Comparison of ENCODE assay signal across 13 cellular contexts in the genomic region with DNA sequence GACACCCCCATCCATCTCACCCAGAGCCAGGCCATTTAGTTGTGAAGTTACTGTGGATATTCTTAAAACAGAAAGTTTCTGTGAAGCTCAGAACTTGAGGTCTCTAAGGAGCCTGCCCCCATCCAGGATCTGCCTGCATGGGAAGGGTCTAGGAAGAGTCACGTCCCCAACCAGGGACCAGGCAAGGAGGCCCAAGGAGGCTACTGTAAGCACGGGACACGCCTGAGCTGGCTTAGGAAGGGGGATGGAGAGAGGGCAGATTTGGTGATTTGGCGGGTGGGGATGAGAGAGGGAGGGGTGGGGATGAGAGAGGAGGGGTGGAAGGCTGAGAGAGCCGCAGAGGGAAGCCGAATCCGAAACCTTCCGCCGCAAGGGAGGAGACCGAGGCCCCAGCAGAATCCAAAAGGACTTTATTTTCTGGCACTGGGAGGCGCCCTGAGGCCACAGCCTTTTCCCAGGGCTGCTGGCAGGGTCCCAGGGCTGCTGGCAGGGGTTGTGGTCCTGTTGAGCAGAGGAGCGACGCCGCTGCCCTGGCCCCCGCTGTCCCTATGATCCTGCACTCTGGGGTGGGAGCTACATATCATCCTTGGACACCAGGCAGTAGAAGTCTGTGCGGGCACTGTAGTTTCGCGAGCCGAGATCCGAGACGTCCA. TPM values are rescaled to one million over a fixed set of nuclear protein-coding genes. Genes with fewer than 3 reads are reported as not detected.
A peak's percentile ranks its signal among the peaks of the same experiment; 100 is the strongest.
DNase-seq lines count a peak whose midpoint lies in the region; ATAC-seq, FAIRE-seq and TF ChIP-seq lines count a peak whose summit lies in the region.
"Had no signal": no experiment of that assay in that cellular context is flagged by ENCODE, and none has a peak within 500 bp of the region (broad histone marks: within the 10 kb centered on the region; RNA-seq: fewer than 3 reads in every experiment).

No MANE protein-coding gene starts in this region.

- H3K27me3 ChIP-seq in K562 (ENCODE audit: control insufficient read depth in 2 of 2, insufficient read depth in 2 of 2, low read length in 2 of 2) (no peaks in the 10 kb centered on the region), tibial nerve (no peaks in the 10 kb centered on the region)

- TF ChIP-seq RAD21 in K562 (CRISPR knock-in tag; conservative IDR thresholded peaks at IDR 0.05 in 1 of 2, IDR thresholded peaks at IDR 0.05 in 1 of 2), result peak; percentile 23 to 26; a peak in 1 of 4 replicates

- H2AFZ ChIP-seq in K562 (ENCODE audit: low read depth, low read length), result no peak overlapping the region

- ATAC-seq in K562 (peak; percentile 6), left lobe of liver (peak; percentile 37), GM21723 (IDR thresholded peaks at IDR 0.05; ENCODE audit: unreplicated experiment) (no peak)
- no peak for ATAC-seq in activated CD8-positive, alpha-beta memory T cell treated with anti-CD3 and anti-CD28 coated beads, Interleukin-2, amount 10 ng/mL, durations not matched to agents 7 days and 5 days

- POLR2A ChIA-PET in K562 (lab: Yijun Ruan, JAX), result interaction anchor here (1.0 kb wide), 2 partner anchors 10 to 170 kb away, joined by 3 to 5 read pairs; no protein-coding TSS in a partner anchor

- no peaks in the 10 kb centered on the region for H3K9me3 ChIP-seq in K562 (replicated peaks; ENCODE audit: control insufficient read depth, insufficient read depth, low read depth, low read length)
- H3K9me3 ChIP-seq in tibial nerve, result no peaks in the 10 kb centered on the region

- H3K4me3 Mint-ChIP-seq in activated naive CD4-positive, alpha-beta T cell treated with anti-CD3 and anti-CD28 coated beads, Interleukin-2, amount 50 U/mL, for 24 hours, result peak overlapping the region; percentile 26
- no peak overlapping the region for H3K4me3 Mint-ChIP-seq in activated CD8-positive, alpha-beta memory T cell treated with anti-CD3 and anti-CD28 coated beads, Interleukin-2, amount 10 ng/mL, durations not matched to agents 7 days and 5 days

- peaks cover 6 to 60% of the 10 kb centered on the region in 2 experiments; a peak in 3 of 5 replicates for H3K4me1 ChIP-seq in K562 (replicated peaks in 1 of 2; ENCODE audit: control insufficient read depth in 2 of 2, insufficient read depth in 2 of 2, low read length in 2 of 2)
- H3K4me1 ChIP-seq in tibial nerve, result peaks cover 0 to 29% (median 13%) of the 10 kb centered on the region in 4 donors

- H3K9me3 Mint-ChIP-seq in activated naive CD4-positive, alpha-beta T cell treated with anti-CD3 and anti-CD28 coated beads, Interleukin-2, amount 50 U/mL, for 24 hours, result no peaks in the 10 kb centered on the region
- no peaks in the 10 kb centered on the region for H3K9me3 Mint-ChIP-seq in activated CD8-positive, alpha-beta memory T cell treated with anti-CD3 and anti-CD28 coated beads, Interleukin-2, amount 10 ng/mL, durations not matched to agents 7 days and 5 days (ENCODE audit: low read depth)
- H3K9me3 Mint-ChIP-seq: H9 had no signal

- H3K36me3 ChIP-seq in K562 (ENCODE audit: control insufficient read depth, insufficient read depth, low read length) (peaks cover 31% of the 10 kb centered on the region; the same call in 1 of the 3 replicates), tibial nerve (no peaks in the 10 kb centered on the region)

- H3K27ac Mint-ChIP-seq in activated naive CD4-positive, alpha-beta T cell treated with anti-CD3 and anti-CD28 coated beads, Interleukin-2, amount 50 U/mL, for 24 hours, result no peak overlapping the region
- H3K27ac Mint-ChIP-seq in activated CD8-positive, alpha-beta memory T cell treated with anti-CD3 and anti-CD28 coated beads, Interleukin-2, amount 10 ng/mL, durations not matched to agents 7 days and 5 days, result no peak overlapping the region
- H3K27ac Mint-ChIP-seq: H9 had no signal

- TF ChIP-seq POLR2A in K562 (conservative IDR thresholded peaks at IDR 0.05), result no peak
- TF ChIP-seq POLR2A in tibial nerve (IDR thresholded peaks at IDR 0.05), result no peak

- no peak for DNase-seq in activated naive CD4-positive, alpha-beta T cell treated with anti-CD3 and anti-CD28 coated beads, Interleukin-2, amount 50 U/mL, for 16 hours
- DNase-seq in K562 (ENCODE audit: extremely low read depth in 1 of 4, low spot score in 3 of 4) (no peak), left lobe of liver (ENCODE audit: low spot score) (peak; percentile 90), tibial nerve (ENCODE audit: low spot score in 2 of 2) (no peak), GM13977 (ENCODE audit: low spot score) (no peak)
- DNase-seq in activated CD8-positive, alpha-beta memory T cell treated with anti-CD3 and anti-CD28 coated beads, Interleukin-2, amount 10 ng/mL, durations not matched to agents 7 days and 5 days, result no peak
- DNase-seq: activated CD4-positive, alpha-beta T cell treated with anti-CD3 and anti-CD28 coated beads, Interleukin-2, amount 50 U/mL, for 1 hour; H9; NCI-H82 had no signal

- H3K4me3 ChIP-seq in K562, result peak overlapping the region; percentile 52; the same call in 1 of the 2 replicates
- H3K4me3 ChIP-seq in tibial nerve, result peak overlapping the region in 2 of 4 donors; percentile 80 to 81

- H3K9ac ChIP-seq in K562 (ENCODE audit: insufficient read depth in 1 of 2, low read depth in 2 of 2, low read length in 2 of 2), result peak overlapping the region in 1 of 2 experiments; percentile 92; a peak in 2 of 4 replicates

- no peaks in the 10 kb centered on the region for H3K9me1 ChIP-seq in K562 (ENCODE audit: control insufficient read depth, insufficient read depth, low read length)

- no peaks in the 10 kb centered on the region for H4K20me1 ChIP-seq in K562 (replicated peaks; ENCODE audit: control insufficient read depth, insufficient read depth, low read length)

- WGBS in K562 (ENCODE audit: insufficient coverage, low coverage, missing lambda C conversion rate), result 72% methylated on average over 16 of the region's 21 CpGs
- 37 to 59% methylated on average over 15 of the region's 21 CpGs for WGBS in tibial nerve, 2 donors

- TF ChIP-seq CTCF in K562 (IDR thresholded peaks at IDR 0.05 in 2 of 3, conservative IDR thresholded peaks at IDR 0.05 in 1 of 3; ENCODE audit: insufficient read depth in 2 of 3, low read depth in 1 of 3, low read length in 3 of 3) (peak in 2 of 3 experiments; percentile 26 to 33; a peak in 4 of 6 replicates), tibial nerve (IDR thresholded peaks at IDR 0.05) (no peak), GM13977 (IDR thresholded peaks at IDR 0.05; ENCODE audit: extremely low read depth, insufficient read depth, missing control alignments) (no peak)

- intact Hi-C loops in K562 (cut with micrococcal nuclease), result no loop called here

- H3K27ac ChIP-seq in K562 (ENCODE audit: extremely low read depth, low read depth, low read length), result peak overlapping the region; percentile 87; the same call in 1 of the 3 replicates
- peak overlapping the region in 3 of 4 donors; percentile 80 to 91 (median 85) for H3K27ac ChIP-seq in tibial nerve

- no peaks in the 10 kb centered on the region for H3K27me3 Mint-ChIP-seq in activated naive CD4-positive, alpha-beta T cell treated with anti-CD3 and anti-CD28 coated beads, Interleukin-2, amount 50 U/mL, for 24 hours
- H3K27me3 Mint-ChIP-seq in activated CD8-positive, alpha-beta memory T cell treated with anti-CD3 and anti-CD28 coated beads, Interleukin-2, amount 10 ng/mL, durations not matched to agents 7 days and 5 days, result no peaks in the 10 kb centered on the region

- H3K4me2 ChIP-seq in K562 (ENCODE audit: insufficient read depth, low read length), result peak overlapping the region; percentile 63

- in situ Hi-C loops in K562 (cut with MboI), result no loop called here
- in situ Hi-C loops in GM13977 (cut with MboI; ENCODE audit: low pct_unique_long_range_greater_than_20kb, low sequenced_read_pairs, unreplicated experiment), result no loop called here

- no peak for TF ChIP-seq EP300 in K562 (IDR thresholded peaks at IDR 0.05; ENCODE audit: low read length)
- TF ChIP-seq EP300 in tibial nerve (IDR thresholded peaks at IDR 0.05), result no peak

- no peak for FAIRE-seq in K562 (lab: Jason Lieb, UNC)
- FAIRE-seq: GM18507 had no signal

- no peaks in the 10 kb centered on the region for H3K36me3 Mint-ChIP-seq in activated naive CD4-positive, alpha-beta T cell treated with anti-CD3 and anti-CD28 coated beads, Interleukin-2, amount 50 U/mL, for 24 hours
- no peaks in the 10 kb centered on the region for H3K36me3 Mint-ChIP-seq in activated CD8-positive, alpha-beta memory T cell treated with anti-CD3 and anti-CD28 coated beads, Interleukin-2, amount 10 ng/mL, durations not matched to agents 7 days and 5 days

- H3K79me2 ChIP-seq in K562 (ENCODE audit: control insufficient read depth, insufficient read depth, low read length), result peaks cover 11% of the 10 kb centered on the region; the same call in 2 of the 3 replicates

- peaks cover 17% of the 10 kb centered on the region for H3K4me1 Mint-ChIP-seq in activated naive CD4-positive, alpha-beta T cell treated with anti-CD3 and anti-CD28 coated beads, Interleukin-2, amount 50 U/mL, for 24 hours
- peaks cover 13% of the 10 kb centered on the region for H3K4me1 Mint-ChIP-seq in activated CD8-positive, alpha-beta memory T cell treated with anti-CD3 and anti-CD28 coated beads, Interleukin-2, amount 10 ng/mL, durations not matched to agents 7 days and 5 days

- CTCF ChIA-PET in K562 (lab: Yijun Ruan, JAX; ENCODE audit: low intra/inter-chr PET ratio), result interaction anchor here (0.6 kb wide), 1 partner anchor 35 kb away, joined by 3 read pairs; no protein-coding TSS in a partner anchor
- CTCF ChIA-PET in activated CD8-positive, alpha-beta memory T cell treated with anti-CD3 and anti-CD28 coated beads, Interleukin-2, amount 10 ng/mL, durations not matched to agents 7 days and 5 days (lab: Charles Lee), result interaction anchor here (1.5 to 8.4 kb wide), 5 partner anchors 8 to 155 kb away, joined by 5 to 95 read pairs (median 19); partner anchors contain the start of genes PTDSS2 and SIGIRR

- BruUV-seq in K562 (replicated peaks; lab: Mats Ljungman, UMichigan), result no TSS peak

RNA-seq across cellular contexts. Expression of gene SIGIRR, which starts 9.3 kb away (rescaled TPM):
- 8.7 and 27.6 TPM in 2 replicates for total RNA-seq in K562 (2011; cell fraction: chromatin; rRNA removed; ENCODE audit: low replicate concordance)
- 50.7 and 50.9 TPM in 2 replicates for total RNA-seq in K562 (2011; cell fraction: nucleolus; rRNA removed)
- 15.8 and 24.1 TPM in 2 replicates for total RNA-seq in K562 (2011; cell fraction: nucleoplasm; rRNA removed)
- 109 and 114 TPM in 2 replicates for total RNA-seq in K562 (2014; rRNA removed)
- total RNA-seq in K562 (2014; rRNA removed; fragmentation: Illumina TruSeq; extraction: Trizol), result 6.0 and 7.2 TPM in 2 replicates
- 50.6 and 51.6 TPM in 2 replicates for total RNA-seq in K562 (2015; rRNA removed; fragmentation: Illumina TruSeq; extraction: Trizol)
- total RNA-seq in K562 (2021), result 83.1 and 93.8 TPM in 2 replicates
- 22.5 and 25.0 TPM in 2 replicates for polyA plus RNA-seq in K562 (2011; rRNA removed)
- polyA plus RNA-seq in K562 (2011; cell fraction: cytosol; rRNA removed), result 41.4 and 135 TPM in 2 replicates
- 81.1 and 118 TPM in 2 replicates for polyA plus RNA-seq in K562 (2011; cell fraction: nucleus; rRNA removed)
- polyA plus RNA-seq in K562 (2012), result 55.3 and 81.1 TPM in 2 replicates
- 14.8 and 46.2 TPM in 2 replicates for polyA plus RNA-seq in K562 (2014; fragmentation: Illumina TruSeq; extraction: Trizol)
- polyA plus RNA-seq in K562 (2014; fragmentation: Nextera tagmentation; extraction: Ambion mirVana), result 10 to 100 TPM in 1 of 2 experiments, 1 to 10 TPM in 1; 6.3 to 13.3 TPM
- polyA plus RNA-seq in K562 (2014; rRNA removed), result 92.4 and 133 TPM in 2 replicates
- 1.1 and 2.3 TPM in 2 replicates for polyA minus RNA-seq in K562 (2011; rRNA and poly(A)+ RNA removed)
- polyA minus RNA-seq in K562 (2011; cell fraction: cytosol; rRNA and poly(A)+ RNA removed), result 12.4 and 13.7 TPM in 2 replicates
- 11.0 and 11.7 TPM in 2 replicates for polyA minus RNA-seq in K562 (2011; cell fraction: nucleus; rRNA and poly(A)+ RNA removed)
- 96.2 TPM for total RNA-seq in left lobe of liver
- total RNA-seq in tibial nerve, result 10 to 100 TPM; 29.1 to 81.1 (median 69.3) TPM
- 100 to 1,000 TPM in 1 of 2 experiments, 10 to 100 TPM in 1; 96.2 to 198 TPM for total RNA-seq in activated CD8-positive, alpha-beta memory T cell treated with anti-CD3 and anti-CD28 coated beads, Interleukin-2, amount 10 ng/mL, durations not matched to agents 7 days and 5 days

RNA-seq across cellular contexts. Expression of gene PKP3, which starts 11.4 kb away (rescaled TPM):
- 29.8 and 101 TPM in 2 replicates for total RNA-seq in K562 (2011; cell fraction: chromatin; rRNA removed; ENCODE audit: low replicate concordance)
- total RNA-seq in K562 (2011; cell fraction: nucleolus; rRNA removed), result 77.2 and 90.9 TPM in 2 replicates
- 38.5 and 42.2 TPM in 2 replicates for total RNA-seq in K562 (2011; cell fraction: nucleoplasm; rRNA removed)
- total RNA-seq in K562 (2014; rRNA removed), result 99.7 and 122 TPM in 2 replicates
- 11.2 and 14.9 TPM in 2 replicates for total RNA-seq in K562 (2014; rRNA removed; fragmentation: Illumina TruSeq; extraction: Trizol)
- 30.7 and 36.6 TPM in 2 replicates for total RNA-seq in K562 (2015; rRNA removed; fragmentation: Illumina TruSeq; extraction: Trizol)
- total RNA-seq in K562 (2021), result 102 and 110 TPM in 2 replicates
- polyA plus RNA-seq in K562 (2011; rRNA removed), result 45.4 and 47.8 TPM in 2 replicates
- 40.1 and 126 TPM in 2 replicates for polyA plus RNA-seq in K562 (2011; cell fraction: cytosol; rRNA removed)
- polyA plus RNA-seq in K562 (2011; cell fraction: nucleus; rRNA removed), result 77.2 and 108 TPM in 2 replicates
- polyA plus RNA-seq in K562 (2012), result 49.0 and 59.2 TPM in 2 replicates
- 26.9 and 39.7 TPM in 2 replicates for polyA plus RNA-seq in K562 (2014; fragmentation: Illumina TruSeq; extraction: Trizol)
- under 1 TPM; 0.11 to 0.45 TPM for polyA plus RNA-seq in K562 (2014; fragmentation: Nextera tagmentation; extraction: Ambion mirVana)
- polyA plus RNA-seq in K562 (2014; rRNA removed), result 73.9 and 78.9 TPM in 2 replicates
- polyA minus RNA-seq in K562 (2011; rRNA and poly(A)+ RNA removed), result 8.3 and 21.7 TPM in 2 replicates
- polyA minus RNA-seq in K562 (2011; cell fraction: cytosol; rRNA and poly(A)+ RNA removed), result 71.3 and 72.2 TPM in 2 replicates
- 28.1 and 30.5 TPM in 2 replicates for polyA minus RNA-seq in K562 (2011; cell fraction: nucleus; rRNA and poly(A)+ RNA removed)
- total RNA-seq in left lobe of liver, result 1.2 TPM
- 10 to 100 TPM in 3 of 4 donors, 1 to 10 TPM in 1; 4.6 to 16.2 (median 13.5) TPM for total RNA-seq in tibial nerve
- total RNA-seq in activated CD8-positive, alpha-beta memory T cell treated with anti-CD3 and anti-CD28 coated beads, Interleukin-2, amount 10 ng/mL, durations not matched to agents 7 days and 5 days, result under 1 TPM; 0.09 to 0.18 TPM

RNA-seq across cellular contexts. Expression of gene B4GALNT4, which starts 36.1 kb away (rescaled TPM):
- total RNA-seq in K562 (2011; cell fraction: chromatin; rRNA removed; ENCODE audit: low replicate concordance), result 45.4 and 151 TPM in 2 replicates
- 117 and 141 TPM in 2 replicates for total RNA-seq in K562 (2011; cell fraction: nucleolus; rRNA removed)
- 54.9 and 57.5 TPM in 2 replicates for total RNA-seq in K562 (2011; cell fraction: nucleoplasm; rRNA removed)
- 22.7 and 26.2 TPM in 2 replicates for total RNA-seq in K562 (2014; rRNA removed)
- 2.1 and 2.5 TPM in 2 replicates for total RNA-seq in K562 (2014; rRNA removed; fragmentation: Illumina TruSeq; extraction: Trizol)
- total RNA-seq in K562 (2015; rRNA removed; fragmentation: Illumina TruSeq; extraction: Trizol), result 7.6 and 9.7 TPM in 2 replicates
- total RNA-seq in K562 (2021), result 33.6 and 37.1 TPM in 2 replicates
- 14.0 and 22.7 TPM in 2 replicates for polyA plus RNA-seq in K562 (2011; rRNA removed)
- 20.4 and 42.5 TPM in 2 replicates for polyA plus RNA-seq in K562 (2011; cell fraction: cytosol; rRNA removed)
- polyA plus RNA-seq in K562 (2011; cell fraction: nucleus; rRNA removed), result 174 and 271 TPM in 2 replicates
- polyA plus RNA-seq in K562 (2012), result 17.2 and 19.0 TPM in 2 replicates
- polyA plus RNA-seq in K562 (2014; fragmentation: Illumina TruSeq; extraction: Trizol), result 4.5 and 10.9 TPM in 2 replicates
- under 1 TPM in 1 of 2 experiments, not detected in 1; 0.20 TPM for polyA plus RNA-seq in K562 (2014; fragmentation: Nextera tagmentation; extraction: Ambion mirVana)
- 30.0 and 32.0 TPM in 2 replicates for polyA plus RNA-seq in K562 (2014; rRNA removed)
- polyA minus RNA-seq in K562 (2011; rRNA and poly(A)+ RNA removed), result 2.1 and 3.3 TPM in 2 replicates
- polyA minus RNA-seq in K562 (2011; cell fraction: cytosol; rRNA and poly(A)+ RNA removed), result 8.1 and 9.7 TPM in 2 replicates
- 23.6 and 27.2 TPM in 2 replicates for polyA minus RNA-seq in K562 (2011; cell fraction: nucleus; rRNA and poly(A)+ RNA removed)
- 0.28 TPM for total RNA-seq in left lobe of liver
- 10 to 100 TPM in 2 of 4 donors, 1 to 10 TPM in 2; 7.1 to 22.2 (median 14.1) TPM for total RNA-seq in tibial nerve
- under 1 TPM in 1 of 2 experiments, not detected in 1; 0.32 TPM for total RNA-seq in activated CD8-positive, alpha-beta memory T cell treated with anti-CD3 and anti-CD28 coated beads, Interleukin-2, amount 10 ng/mL, durations not matched to agents 7 days and 5 days

RNA-seq across cellular contexts. Expression of gene ANO9, which starts 36.4 kb away (rescaled TPM):
- total RNA-seq in K562 (2011; cell fraction: chromatin; rRNA removed; ENCODE audit: low replicate concordance), result 28.4 and 83.6 TPM in 2 replicates
- 54.4 and 56.8 TPM in 2 replicates for total RNA-seq in K562 (2011; cell fraction: nucleolus; rRNA removed)
- total RNA-seq in K562 (2011; cell fraction: nucleoplasm; rRNA removed), result 33.9 and 40.5 TPM in 2 replicates
- 4.9 and 5.1 TPM in 2 replicates for total RNA-seq in K562 (2014; rRNA removed)
- total RNA-seq in K562 (2014; rRNA removed; fragmentation: Illumina TruSeq; extraction: Trizol), result 1.0 and 1.1 TPM in 2 replicates
- 3.8 TPM in 2 replicates for total RNA-seq in K562 (2015; rRNA removed; fragmentation: Illumina TruSeq; extraction: Trizol)
- 9.3 and 14.5 TPM in 2 replicates for total RNA-seq in K562 (2021)
- 5.4 and 19.1 TPM in 2 replicates for polyA plus RNA-seq in K562 (2011; rRNA removed)
- 4.1 and 4.3 TPM in 2 replicates for polyA plus RNA-seq in K562 (2011; cell fraction: cytosol; rRNA removed)
- 179 and 200 TPM in 2 replicates for polyA plus RNA-seq in K562 (2011; cell fraction: nucleus; rRNA removed)
- 11.4 and 33.5 TPM in 2 replicates for polyA plus RNA-seq in K562 (2012)
- polyA plus RNA-seq in K562 (2014; fragmentation: Illumina TruSeq; extraction: Trizol), result 4.5 and 5.5 TPM in 2 replicates
- polyA plus RNA-seq in K562 (2014; fragmentation: Nextera tagmentation; extraction: Ambion mirVana), result under 1 TPM; 0.20 to 0.27 TPM
- 10.7 and 10.8 TPM in 2 replicates for polyA plus RNA-seq in K562 (2014; rRNA removed)
- 1.3 and 1.4 TPM in 2 replicates for polyA minus RNA-seq in K562 (2011; rRNA and poly(A)+ RNA removed)
- polyA minus RNA-seq in K562 (2011; cell fraction: cytosol; rRNA and poly(A)+ RNA removed), result 2.9 and 3.2 TPM in 2 replicates
- polyA minus RNA-seq in K562 (2011; cell fraction: nucleus; rRNA and poly(A)+ RNA removed), result 19.4 and 27.1 TPM in 2 replicates
- 0.83 TPM for total RNA-seq in left lobe of liver
- total RNA-seq in tibial nerve, result under 1 TPM in 3 of 4 donors, not detected in 1; 0.78 to 0.90 (median 0.87) TPM
- total RNA-seq in activated CD8-positive, alpha-beta memory T cell treated with anti-CD3 and anti-CD28 coated beads, Interleukin-2, amount 10 ng/mL, durations not matched to agents 7 days and 5 days, result 10 to 100 TPM; 33.0 to 79.4 TPM
- total RNA-seq: HT1080 had no signal

RNA-seq across cellular contexts. Expression of gene PTDSS2, which starts 44.6 kb away (rescaled TPM):
- 105 and 295 TPM in 2 replicates for total RNA-seq in K562 (2011; cell fraction: chromatin; rRNA removed; ENCODE audit: low replicate concordance)
- total RNA-seq in K562 (2011; cell fraction: nucleolus; rRNA removed), result 221 and 222 TPM in 2 replicates
- 123 and 136 TPM in 2 replicates for total RNA-seq in K562 (2011; cell fraction: nucleoplasm; rRNA removed)
- total RNA-seq in K562 (2014; rRNA removed) (42.4 and 61.4 TPM in 2 replicates), K562 (2014; rRNA removed; fragmentation: Illumina TruSeq; extraction: Trizol) (7.7 and 10.3 TPM in 2 replicates), K562 (2015; rRNA removed; fragmentation: Illumina TruSeq; extraction: Trizol) (17.2 and 19.2 TPM in 2 replicates), K562 (2021) (51.4 and 53.9 TPM in 2 replicates), left lobe of liver (10.2 TPM), tibial nerve (100 to 1,000 TPM in 1 of 4 donors, 10 to 100 TPM in 3; 54.2 to 100 (median 63.9) TPM)
- polyA plus RNA-seq in K562 (2011; rRNA removed) (22.4 and 36.2 TPM in 2 replicates), K562 (2014; fragmentation: Illumina TruSeq; extraction: Trizol) (16.9 and 25.2 TPM in 2 replicates), K562 (2014; fragmentation: Nextera tagmentation; extraction: Ambion mirVana) (1 to 10 TPM in 1 of 2 experiments, under 1 TPM in 1; 0.45 to 1.1 TPM), K562 (2014; rRNA removed) (36.8 and 38.3 TPM in 2 replicates)
- polyA plus RNA-seq in K562 (2011; cell fraction: cytosol; rRNA removed), result 31.4 and 55.2 TPM in 2 replicates
- 204 and 221 TPM in 2 replicates for polyA plus RNA-seq in K562 (2011; cell fraction: nucleus; rRNA removed)
- polyA plus RNA-seq in K562 (2012), result 33.8 and 52.0 TPM in 2 replicates
- 21.0 and 25.3 TPM in 2 replicates for polyA minus RNA-seq in K562 (2011; rRNA and poly(A)+ RNA removed)
- polyA minus RNA-seq in K562 (2011; cell fraction: cytosol; rRNA and poly(A)+ RNA removed), result 26.6 and 30.7 TPM in 2 replicates
- polyA minus RNA-seq in K562 (2011; cell fraction: nucleus; rRNA and poly(A)+ RNA removed), result 37.0 and 51.1 TPM in 2 replicates
- 10 to 100 TPM; 26.6 to 31.2 TPM for total RNA-seq in activated CD8-positive, alpha-beta memory T cell treated with anti-CD3 and anti-CD28 coated beads, Interleukin-2, amount 10 ng/mL, durations not matched to agents 7 days and 5 days

Comparison
In these comparisons a context has a peak if more than half of its experiments do, and no peak if none do; other contexts are left out.
1. ATAC-seq: peak in K562 (single experiment) and left lobe of liver (single experiment); none in GM21723 (single experiment) and activated CD8-positive, alpha-beta memory T cell treated with anti-CD3 and anti-CD28 coated beads, Interleukin-2, amount 10 ng/mL, durations not matched to agents 7 days and 5 days (single experiment).
2. CTCF ChIP-seq: peak in K562 (2 of 3); none in tibial nerve (0 of 5) and GM13977 (single experiment).